22 cellular contexts compared by ENCODE assay signal in genomic region chr6:32147401-32148132, GRCh38. TPM values are rescaled to one million over a fixed set of nuclear protein-coding genes. Genes with fewer than 3 reads are reported as not detected.
DNase-seq lines count a peak whose midpoint lies in the region; ATAC-seq, FAIRE-seq and TF ChIP-seq lines count a peak whose summit lies in the region.
"Had no signal": no experiment of that assay in that cellular context is flagged by ENCODE, and none has a peak within 500 bp of the region (broad histone marks: within the 10 kb centered on the region; RNA-seq: fewer than 3 reads in every experiment).

No MANE protein-coding gene starts in this region.

- no peaks in the 10 kb centered on the region for H3K9me3 Mint-ChIP-seq in memory B cell
- H3K9me3 Mint-ChIP-seq: activated T-cell treated with anti-CD3 and anti-CD28 coated beads, Interleukin-2, amount 50 U/mL, for 24 hours; naive thymus-derived CD8-positive, alpha-beta T cell had no signal

- no peaks in the 10 kb centered on the region for H4K20me1 ChIP-seq in HepG2 (ENCODE audit: insufficient read depth, low read length)
- H4K20me1 ChIP-seq: BLaER1 had no signal

- TF ChIP-seq CTCF in HepG2 (CRISPR knock-in tag; IDR thresholded peaks at IDR 0.05) (peak; percentile 35; the same call in 1 of the 2 replicates), right lobe of liver (IDR thresholded peaks at IDR 0.05) (no peak), ovary (IDR thresholded peaks at IDR 0.05) (no peak)

- WGBS in HepG2 (ENCODE audit: low lambda C conversion rate), result 80% methylated on average over 4 of the region's 4 CpGs
- WGBS in right lobe of liver (ENCODE audit: insufficient coverage, low coverage, low lambda C conversion rate, missing lambda C conversion rate), result 71% methylated on average over 4 of the region's 4 CpGs
- 85 to 94% (median 89%) methylated on average over 4 of the region's 4 CpGs for WGBS in ovary, 3 donors

- no peak overlapping the region for H3K27ac ChIP-seq in HepG2 (ENCODE audit: extremely low read length, insufficient read depth, low read length)
- no peak overlapping the region for H3K27ac ChIP-seq in right lobe of liver
- no peak overlapping the region for H3K27ac ChIP-seq in ovary
- H3K27ac ChIP-seq: BLaER1, uterus had no signal

- DNase-seq in HepG2 (ENCODE audit: low spot score), result no peak
- DNase-seq in right lobe of liver, result no peak
- no peak for DNase-seq in adipocyte (ENCODE audit: low read depth)
- no peak for DNase-seq in memory B cell (ENCODE audit: low spot score in 2 of 2)
- DNase-seq in activated CD8-positive, alpha-beta memory T cell treated with anti-CD3 and anti-CD28 coated beads, Interleukin-2, amount 50 U/mL, for 48 hours, result no peak
- no peak for DNase-seq in ovary
- DNase-seq in glomerular visceral epithelial cell (ENCODE audit: extremely low spot score), result no peak
- DNase-seq: activated CD4-positive, alpha-beta T cell treated with anti-CD3 and anti-CD28 coated beads, Interleukin-2, amount 50 U/mL, for 4 hours; activated T-cell treated with anti-CD3 and anti-CD28 coated beads, Interleukin-2, amount 50 U/mL, for 24 hours; DMS 273 treated with DMSO at 0.1 percent for 48 hours; kidney; NCI-H1417; NCI-H2171 treated with DMSO at 0.1 percent for 48 hours; stimulated activated CD4-positive, alpha-beta T cell treated with anti-CD3 and anti-CD28 coated beads, Interleukin-2, amount 100 ng/mL, for 48 hours; uterus had no signal

- no peak overlapping the region for H3K27ac Mint-ChIP-seq in memory B cell
- H3K27ac Mint-ChIP-seq: activated T-cell treated with anti-CD3 and anti-CD28 coated beads, Interleukin-2, amount 50 U/mL, for 24 hours; progenitor cell of endocrine pancreas had no signal

- ATAC-seq in HepG2 (peak; percentile 15; the same call in 2 of the 3 replicates), right lobe of liver (no peak), memory B cell (ENCODE audit: low read depth) (peak; percentile 28), HG03196 (IDR thresholded peaks at IDR 0.05; ENCODE audit: unreplicated experiment) (no peak)
- ATAC-seq: activated naive CD4-positive, alpha-beta T cell treated with anti-CD3 and anti-CD28 coated beads, Interleukin-2, amount 50 U/mL, for 72 hours; naive thymus-derived CD8-positive, alpha-beta T cell; Right ventricle myocardium inferior had no signal

- TF ChIP-seq POLR2A in HepG2 (IDR thresholded peaks at IDR 0.05; ENCODE audit: insufficient read depth in 1 of 2, low read depth in 2 of 2, low read length in 2 of 2) (no peak), right lobe of liver (IDR thresholded peaks at IDR 0.05) (no peak), ovary (IDR thresholded peaks at IDR 0.05) (no peak)

- H3K79me2 ChIP-seq in HepG2 (ENCODE audit: insufficient read depth, low read length), result no peaks in the 10 kb centered on the region

- peaks cover 3% of the 10 kb centered on the region for H3K4me1 Mint-ChIP-seq in memory B cell

- H3K9me3 ChIP-seq in HepG2 (ENCODE audit: low read length), result no peaks in the 10 kb centered on the region
- H3K9me3 ChIP-seq in right lobe of liver, result no peaks in the 10 kb centered on the region
- no peaks in the 10 kb centered on the region for H3K9me3 ChIP-seq in adipocyte (ENCODE audit: control insufficient read depth, low read length)
- no peaks in the 10 kb centered on the region for H3K9me3 ChIP-seq in ovary
- H3K9me3 ChIP-seq: uterus had no signal

- intact Hi-C loops in HepG2 (cut with micrococcal nuclease; ENCODE audit: unreplicated experiment), result no loop called here
- intact Hi-C loops in right lobe of liver (cut with DNase I), result no loop called here
- intact Hi-C loops in ovary (cut with DNase I), result no loop called here

- H3K9ac ChIP-seq in HepG2 (ENCODE audit: insufficient read depth, low read depth, low read length), result no peak overlapping the region
- no peak overlapping the region for H3K9ac ChIP-seq in adipocyte (ENCODE audit: low read length)
- H3K9ac ChIP-seq: BLaER1 had no signal

- H3K36me3 ChIP-seq in HepG2 (replicated peaks in 1 of 2; ENCODE audit: control insufficient read depth in 1 of 2, insufficient read depth in 2 of 2, low read length in 2 of 2), result no peaks in the 10 kb centered on the region
- no peaks in the 10 kb centered on the region for H3K36me3 ChIP-seq in right lobe of liver
- no peaks in the 10 kb centered on the region for H3K36me3 ChIP-seq in adipocyte (ENCODE audit: control insufficient read depth, insufficient read depth, low read length, severe bottlenecking)
- H3K36me3 ChIP-seq in ovary, result no peaks in the 10 kb centered on the region
- H3K36me3 ChIP-seq: BLaER1, uterus had no signal

- peaks cover 13% of the 10 kb centered on the region for H3K4me1 ChIP-seq in HepG2 (ENCODE audit: insufficient read depth, low read length)
- no peaks in the 10 kb centered on the region for H3K4me1 ChIP-seq in right lobe of liver
- peaks cover 10% of the 10 kb centered on the region for H3K4me1 ChIP-seq in adipocyte (ENCODE audit: control insufficient read depth, insufficient read depth, low read length)
- H3K4me1 ChIP-seq in ovary (ENCODE audit: insufficient read depth), result peaks cover 3% of the 10 kb centered on the region

- POLR2A ChIA-PET in HepG2 (lab: Yijun Ruan, JAX), result no interaction called here

- peaks cover 0 to 5% of the 10 kb centered on the region in 2 experiments; a peak in 1 of 5 replicates for H3K27me3 ChIP-seq in HepG2 (ENCODE audit: control insufficient read depth in 1 of 2, insufficient read depth in 2 of 2, low read length in 2 of 2)
- peaks cover 0 to 6% of the 10 kb centered on the region in 2 donors for H3K27me3 ChIP-seq in right lobe of liver
- H3K27me3 ChIP-seq in adipocyte (replicated peaks; ENCODE audit: control insufficient read depth, insufficient read depth, low read length), result peaks cover 6% of the 10 kb centered on the region
- H3K27me3 ChIP-seq in ovary, result no peaks in the 10 kb centered on the region
- H3K27me3 ChIP-seq: uterus had no signal

- no peak overlapping the region for H3K4me2 ChIP-seq in HepG2 (ENCODE audit: low read depth, low read length)
- H3K4me2 ChIP-seq: BLaER1 had no signal

- no peaks in the 10 kb centered on the region for H3K36me3 Mint-ChIP-seq in memory B cell

- CTCF ChIA-PET in HepG2 (lab: Yijun Ruan, JAX; ENCODE audit: low intra/inter-chr PET ratio, low total read pairs), result no interaction called here

- no peak for FAIRE-seq in HepG2 (lab: Jason Lieb, UNC)
- FAIRE-seq: kidney had no signal

- no TSS peak for BruUV-seq in HepG2 (replicated peaks; lab: Mats Ljungman, UMichigan)

- H2AFZ ChIP-seq in HepG2 (ENCODE audit: low read length), result no peak overlapping the region

- TF ChIP-seq EP300 in HepG2 (IDR thresholded peaks at IDR 0.05; ENCODE audit: low read depth in 2 of 2, low read length in 2 of 2) (no peak), HepG2 (CRISPR knock-in tag; IDR thresholded peaks at IDR 0.05; ENCODE audit: borderline replicate concordance) (no peak), ovary (IDR thresholded peaks at IDR 0.05) (no peak)

- TF ChIP-seq RAD21 in HepG2 (CRISPR knock-in tag; IDR thresholded peaks at IDR 0.05), result no peak

- H3K27me3 Mint-ChIP-seq in memory B cell, result peaks cover 32% of the 10 kb centered on the region

- in situ Hi-C loops in HepG2 (cut with HindIII; ENCODE audit: extremely low pct_ligation_motif_present, low pct_unique_long_range_greater_than_20kb), result no loop called here

- H3K4me3 Mint-ChIP-seq in memory B cell, result no peak overlapping the region

- no peak overlapping the region for H3K4me3 ChIP-seq in HepG2 (replicated peaks in 1 of 3; ENCODE audit: insufficient read depth in 1 of 3, low read depth in 2 of 3, low read length in 3 of 3)
- H3K4me3 ChIP-seq in right lobe of liver, result no peak overlapping the region
- H3K4me3 ChIP-seq in adipocyte (ENCODE audit: low read length), result peak overlapping the region; percentile 75
- no peak overlapping the region for H3K4me3 ChIP-seq in ovary
- H3K4me3 ChIP-seq: BLaER1, uterus had no signal

RNA-seq across cellular contexts. Expression of gene PRRT1, which starts 4.2 kb away (rescaled TPM):
- total RNA-seq in HepG2 (2016; rRNA removed; fragmentation: Illumina TruSeq; extraction: Trizol) (0.11 and 0.64 TPM in 2 replicates), right lobe of liver (under 1 TPM in 4 of 6 experiments, not detected in 2; 0.13 to 0.29 (median 0.24) TPM), ovary (10 to 100 TPM in 5 of 7 donors, 1 to 10 TPM in 2; 2.4 to 44.1 (median 28.0) TPM)
- total RNA-seq in HepG2 (2016; cell fraction: cytosol; rRNA removed; fragmentation: Illumina TruSeq; extraction: Trizol; ENCODE audit: low read depth), result not detected in 2 replicates
- 0.41 TPM in 1 of 2 replicates, not detected in the other for total RNA-seq in HepG2 (2016; cell fraction: insoluble cytoplasmic fraction; rRNA removed; fragmentation: Illumina TruSeq; extraction: Trizol)
- total RNA-seq in HepG2 (2016; cell fraction: membrane; rRNA removed; fragmentation: Illumina TruSeq; extraction: Trizol), result 0.40 and 0.55 TPM in 2 replicates
- total RNA-seq in HepG2 (2016; cell fraction: nucleus; rRNA removed; fragmentation: Illumina TruSeq; extraction: Trizol), result 0.63 and 1.3 TPM in 2 replicates
- polyA plus RNA-seq in HepG2 (2011; rRNA removed) (1.4 TPM in 2 replicates), ovary (10 to 100 TPM; 16.3 to 27.7 TPM)
- polyA plus RNA-seq in HepG2 (2011; cell fraction: cytosol; rRNA removed), result 0.38 and 0.76 TPM in 2 replicates
- 13.0 TPM in 2 replicates for polyA plus RNA-seq in HepG2 (2011; cell fraction: nucleus; rRNA removed)
- polyA plus RNA-seq in HepG2 (2012), result 3.2 and 3.3 TPM in 2 replicates
- 0.88 and 0.94 TPM in 2 replicates for polyA plus RNA-seq in HepG2 (2016; cell fraction: cytosol; fragmentation: Illumina TruSeq; extraction: Trizol; ENCODE audit: low read depth)
- 1.6 and 2.0 TPM in 2 replicates for polyA plus RNA-seq in HepG2 (2016; cell fraction: insoluble cytoplasmic fraction; fragmentation: Illumina TruSeq; extraction: Trizol; ENCODE audit: low read depth)
- polyA plus RNA-seq in HepG2 (2016; cell fraction: membrane; fragmentation: Illumina TruSeq; extraction: Trizol; ENCODE audit: low read depth), result 2.4 TPM in 2 replicates
- 10.1 and 13.9 TPM in 2 replicates for polyA plus RNA-seq in HepG2 (2016; cell fraction: nucleus; fragmentation: Illumina TruSeq; extraction: Trizol; ENCODE audit: insufficient read depth, low read depth)
- polyA minus RNA-seq in HepG2 (2011; rRNA and poly(A)+ RNA removed; ENCODE audit: low replicate concordance), result 0.35 and 0.42 TPM in 2 replicates
- 0.69 TPM in 1 of 2 replicates, not detected in the other for polyA minus RNA-seq in HepG2 (2011; cell fraction: cytosol; rRNA and poly(A)+ RNA removed)
- 0.25 and 0.52 TPM in 2 replicates for polyA minus RNA-seq in HepG2 (2011; cell fraction: nucleus; rRNA and poly(A)+ RNA removed)
- total RNA-seq: skeletal muscle tissue had no signal

RNA-seq across cellular contexts. Expression of gene PPT2, which starts 6.4 kb away (rescaled TPM):
- 20.1 and 39.2 TPM in 2 replicates for total RNA-seq in HepG2 (2016; rRNA removed; fragmentation: Illumina TruSeq; extraction: Trizol)
- total RNA-seq in HepG2 (2016; cell fraction: cytosol; rRNA removed; fragmentation: Illumina TruSeq; extraction: Trizol; ENCODE audit: low read depth), result 5.6 and 9.7 TPM in 2 replicates
- 19.2 and 37.8 TPM in 2 replicates for total RNA-seq in HepG2 (2016; cell fraction: insoluble cytoplasmic fraction; rRNA removed; fragmentation: Illumina TruSeq; extraction: Trizol)
- 16.4 and 20.0 TPM in 2 replicates for total RNA-seq in HepG2 (2016; cell fraction: membrane; rRNA removed; fragmentation: Illumina TruSeq; extraction: Trizol)
- total RNA-seq in HepG2 (2016; cell fraction: nucleus; rRNA removed; fragmentation: Illumina TruSeq; extraction: Trizol), result 35.4 and 44.6 TPM in 2 replicates
- polyA plus RNA-seq in HepG2 (2011; rRNA removed), result 61.8 and 79.3 TPM in 2 replicates
- 49.1 and 57.1 TPM in 2 replicates for polyA plus RNA-seq in HepG2 (2011; cell fraction: cytosol; rRNA removed)
- 64.9 and 74.8 TPM in 2 replicates for polyA plus RNA-seq in HepG2 (2011; cell fraction: nucleus; rRNA removed)
- 26.9 and 27.6 TPM in 2 replicates for polyA plus RNA-seq in HepG2 (2012)
- 6.6 and 9.2 TPM in 2 replicates for polyA plus RNA-seq in HepG2 (2016; cell fraction: cytosol; fragmentation: Illumina TruSeq; extraction: Trizol; ENCODE audit: low read depth)
- 22.9 and 24.6 TPM in 2 replicates for polyA plus RNA-seq in HepG2 (2016; cell fraction: insoluble cytoplasmic fraction; fragmentation: Illumina TruSeq; extraction: Trizol; ENCODE audit: low read depth)
- 13.8 and 16.0 TPM in 2 replicates for polyA plus RNA-seq in HepG2 (2016; cell fraction: membrane; fragmentation: Illumina TruSeq; extraction: Trizol; ENCODE audit: low read depth)
- polyA plus RNA-seq in HepG2 (2016; cell fraction: nucleus; fragmentation: Illumina TruSeq; extraction: Trizol; ENCODE audit: insufficient read depth, low read depth), result 77.3 and 84.1 TPM in 2 replicates
- 61.4 and 89.7 TPM in 2 replicates for polyA minus RNA-seq in HepG2 (2011; rRNA and poly(A)+ RNA removed; ENCODE audit: low replicate concordance)
- 17.0 and 18.1 TPM in 2 replicates for polyA minus RNA-seq in HepG2 (2011; cell fraction: cytosol; rRNA and poly(A)+ RNA removed)
- 28.8 and 29.7 TPM in 2 replicates for polyA minus RNA-seq in HepG2 (2011; cell fraction: nucleus; rRNA and poly(A)+ RNA removed)
- 10 to 100 TPM in 2 of 6 experiments, 1 to 10 TPM in 4; 6.4 to 16.0 (median 8.9) TPM for total RNA-seq in right lobe of liver
- total RNA-seq in ovary, result 10 to 100 TPM; 33.5 to 63.9 (median 43.9) TPM
- 10 to 100 TPM; 34.4 to 53.1 TPM for polyA plus RNA-seq in ovary

RNA-seq across cellular contexts. Expression of gene EGFL8, which starts 16.8 kb away (rescaled TPM):
- total RNA-seq in HepG2 (2016; rRNA removed; fragmentation: Illumina TruSeq; extraction: Trizol), result 3.1 and 11.5 TPM in 2 replicates
- 10.1 and 11.4 TPM in 2 replicates for total RNA-seq in HepG2 (2016; cell fraction: cytosol; rRNA removed; fragmentation: Illumina TruSeq; extraction: Trizol; ENCODE audit: low read depth)
- total RNA-seq in HepG2 (2016; cell fraction: insoluble cytoplasmic fraction; rRNA removed; fragmentation: Illumina TruSeq; extraction: Trizol), result 2.7 and 10.8 TPM in 2 replicates
- total RNA-seq in HepG2 (2016; cell fraction: membrane; rRNA removed; fragmentation: Illumina TruSeq; extraction: Trizol), result 8.3 and 8.6 TPM in 2 replicates
- total RNA-seq in HepG2 (2016; cell fraction: nucleus; rRNA removed; fragmentation: Illumina TruSeq; extraction: Trizol), result 10.1 and 19.2 TPM in 2 replicates
- 10.0 and 11.5 TPM in 2 replicates for polyA plus RNA-seq in HepG2 (2011; rRNA removed)
- polyA plus RNA-seq in HepG2 (2011; cell fraction: cytosol; rRNA removed), result 2.6 and 4.0 TPM in 2 replicates
- 57.8 and 67.9 TPM in 2 replicates for polyA plus RNA-seq in HepG2 (2011; cell fraction: nucleus; rRNA removed)
- 6.6 and 13.6 TPM in 2 replicates for polyA plus RNA-seq in HepG2 (2012)
- polyA plus RNA-seq in HepG2 (2016; cell fraction: cytosol; fragmentation: Illumina TruSeq; extraction: Trizol; ENCODE audit: low read depth), result 13.9 and 14.0 TPM in 2 replicates
- 3.1 and 5.1 TPM in 2 replicates for polyA plus RNA-seq in HepG2 (2016; cell fraction: insoluble cytoplasmic fraction; fragmentation: Illumina TruSeq; extraction: Trizol; ENCODE audit: low read depth)
- polyA plus RNA-seq in HepG2 (2016; cell fraction: membrane; fragmentation: Illumina TruSeq; extraction: Trizol; ENCODE audit: low read depth), result 9.9 and 10.7 TPM in 2 replicates
- polyA plus RNA-seq in HepG2 (2016; cell fraction: nucleus; fragmentation: Illumina TruSeq; extraction: Trizol; ENCODE audit: insufficient read depth, low read depth), result 58.3 and 58.6 TPM in 2 replicates
- 1.8 and 2.1 TPM in 2 replicates for polyA minus RNA-seq in HepG2 (2011; rRNA and poly(A)+ RNA removed; ENCODE audit: low replicate concordance)
- 0.30 and 0.88 TPM in 2 replicates for polyA minus RNA-seq in HepG2 (2011; cell fraction: cytosol; rRNA and poly(A)+ RNA removed)
- polyA minus RNA-seq in HepG2 (2011; cell fraction: nucleus; rRNA and poly(A)+ RNA removed), result 6.0 and 7.3 TPM in 2 replicates
- total RNA-seq in right lobe of liver, result 1 to 10 TPM; 1.4 to 6.0 (median 4.2) TPM
- total RNA-seq in ovary, result 10 to 100 TPM; 11.8 to 47.3 (median 36.8) TPM
- 10 to 100 TPM; 29.8 to 36.7 TPM for polyA plus RNA-seq in ovary

RNA-seq across cellular contexts. Expression of gene FKBPL, which starts 17.5 kb away (rescaled TPM):
- total RNA-seq in HepG2 (2016; rRNA removed; fragmentation: Illumina TruSeq; extraction: Trizol), result 10.0 and 11.0 TPM in 2 replicates
- 3.2 and 3.3 TPM in 2 replicates for total RNA-seq in HepG2 (2016; cell fraction: cytosol; rRNA removed; fragmentation: Illumina TruSeq; extraction: Trizol; ENCODE audit: low read depth)
- 10.6 and 12.0 TPM in 2 replicates for total RNA-seq in HepG2 (2016; cell fraction: insoluble cytoplasmic fraction; rRNA removed; fragmentation: Illumina TruSeq; extraction: Trizol)
- total RNA-seq in HepG2 (2016; cell fraction: membrane; rRNA removed; fragmentation: Illumina TruSeq; extraction: Trizol), result 5.3 and 5.7 TPM in 2 replicates
- total RNA-seq in HepG2 (2016; cell fraction: nucleus; rRNA removed; fragmentation: Illumina TruSeq; extraction: Trizol), result 3.6 and 4.7 TPM in 2 replicates
- polyA plus RNA-seq in HepG2 (2011; rRNA removed), result 2.9 and 3.0 TPM in 2 replicates
- polyA plus RNA-seq in HepG2 (2011; cell fraction: cytosol; rRNA removed), result 3.5 and 3.9 TPM in 2 replicates
- polyA plus RNA-seq in HepG2 (2011; cell fraction: nucleus; rRNA removed), result 2.3 TPM in 2 replicates
- polyA plus RNA-seq in HepG2 (2012), result 2.4 and 3.6 TPM in 2 replicates
- polyA plus RNA-seq in HepG2 (2016; cell fraction: cytosol; fragmentation: Illumina TruSeq; extraction: Trizol; ENCODE audit: low read depth), result 2.5 and 3.0 TPM in 2 replicates
- polyA plus RNA-seq in HepG2 (2016; cell fraction: insoluble cytoplasmic fraction; fragmentation: Illumina TruSeq; extraction: Trizol; ENCODE audit: low read depth), result 10.8 and 12.4 TPM in 2 replicates
- 3.5 and 4.2 TPM in 2 replicates for polyA plus RNA-seq in HepG2 (2016; cell fraction: membrane; fragmentation: Illumina TruSeq; extraction: Trizol; ENCODE audit: low read depth)
- polyA plus RNA-seq in HepG2 (2016; cell fraction: nucleus; fragmentation: Illumina TruSeq; extraction: Trizol; ENCODE audit: insufficient read depth, low read depth), result 7.2 and 7.7 TPM in 2 replicates
- 3.3 and 9.3 TPM in 2 replicates for polyA minus RNA-seq in HepG2 (2011; rRNA and poly(A)+ RNA removed; ENCODE audit: low replicate concordance)
- polyA minus RNA-seq in HepG2 (2011; cell fraction: cytosol; rRNA and poly(A)+ RNA removed), result 1.8 and 2.4 TPM in 2 replicates
- polyA minus RNA-seq in HepG2 (2011; cell fraction: nucleus; rRNA and poly(A)+ RNA removed), result 1.2 and 1.7 TPM in 2 replicates
- 1 to 10 TPM; 1.5 to 2.7 (median 2.2) TPM for total RNA-seq in right lobe of liver
- total RNA-seq in ovary, result 1 to 10 TPM; 1.7 to 4.6 (median 4.1) TPM
- polyA plus RNA-seq in ovary, result 1 to 10 TPM; 4.2 to 5.5 TPM

RNA-seq across cellular contexts. Expression of gene ATF6B, which starts 19.5 kb away (rescaled TPM):
- total RNA-seq in HepG2 (2016; rRNA removed; fragmentation: Illumina TruSeq; extraction: Trizol) (7.5 and 18.1 TPM in 2 replicates), right lobe of liver (10 to 100 TPM; 15.2 to 35.5 (median 33.2) TPM), ovary (100 to 1,000 TPM in 1 of 7 donors, 10 to 100 TPM in 6; 27.8 to 100 (median 84.5) TPM)
- 5.4 and 6.0 TPM in 2 replicates for total RNA-seq in HepG2 (2016; cell fraction: cytosol; rRNA removed; fragmentation: Illumina TruSeq; extraction: Trizol; ENCODE audit: low read depth)
- total RNA-seq in HepG2 (2016; cell fraction: insoluble cytoplasmic fraction; rRNA removed; fragmentation: Illumina TruSeq; extraction: Trizol), result 6.5 and 17.9 TPM in 2 replicates
- total RNA-seq in HepG2 (2016; cell fraction: membrane; rRNA removed; fragmentation: Illumina TruSeq; extraction: Trizol), result 4.1 and 4.3 TPM in 2 replicates
- total RNA-seq in HepG2 (2016; cell fraction: nucleus; rRNA removed; fragmentation: Illumina TruSeq; extraction: Trizol), result 22.6 and 23.3 TPM in 2 replicates
- polyA plus RNA-seq in HepG2 (2011; rRNA removed) (44.0 and 45.8 TPM in 2 replicates), ovary (10 to 100 TPM; 37.9 to 70.3 TPM)
- 13.6 and 15.3 TPM in 2 replicates for polyA plus RNA-seq in HepG2 (2011; cell fraction: cytosol; rRNA removed)
- polyA plus RNA-seq in HepG2 (2011; cell fraction: nucleus; rRNA removed), result 155 and 167 TPM in 2 replicates
- 24.1 and 28.4 TPM in 2 replicates for polyA plus RNA-seq in HepG2 (2012)
- polyA plus RNA-seq in HepG2 (2016; cell fraction: cytosol; fragmentation: Illumina TruSeq; extraction: Trizol; ENCODE audit: low read depth), result 2.5 and 3.2 TPM in 2 replicates
- 10.4 and 12.2 TPM in 2 replicates for polyA plus RNA-seq in HepG2 (2016; cell fraction: insoluble cytoplasmic fraction; fragmentation: Illumina TruSeq; extraction: Trizol; ENCODE audit: low read depth)
- 3.3 and 4.5 TPM in 2 replicates for polyA plus RNA-seq in HepG2 (2016; cell fraction: membrane; fragmentation: Illumina TruSeq; extraction: Trizol; ENCODE audit: low read depth)
- 77.6 and 81.7 TPM in 2 replicates for polyA plus RNA-seq in HepG2 (2016; cell fraction: nucleus; fragmentation: Illumina TruSeq; extraction: Trizol; ENCODE audit: insufficient read depth, low read depth)
- 79.0 and 84.0 TPM in 2 replicates for polyA minus RNA-seq in HepG2 (2011; rRNA and poly(A)+ RNA removed; ENCODE audit: low replicate concordance)
- polyA minus RNA-seq in HepG2 (2011; cell fraction: cytosol; rRNA and poly(A)+ RNA removed), result 14.2 and 16.6 TPM in 2 replicates
- 40.5 and 43.0 TPM in 2 replicates for polyA minus RNA-seq in HepG2 (2011; cell fraction: nucleus; rRNA and poly(A)+ RNA removed)

Comparison
In these comparisons a context has a peak if more than half of its experiments do, and no peak if none do; other contexts are left out.
1. ATAC-seq: peak in HepG2 (single experiment) and memory B cell (single experiment); none in right lobe of liver (0 of 4) and HG03196 (single experiment).